ENCODE assay signal across 1 cellular context in the genomic region with DNA sequence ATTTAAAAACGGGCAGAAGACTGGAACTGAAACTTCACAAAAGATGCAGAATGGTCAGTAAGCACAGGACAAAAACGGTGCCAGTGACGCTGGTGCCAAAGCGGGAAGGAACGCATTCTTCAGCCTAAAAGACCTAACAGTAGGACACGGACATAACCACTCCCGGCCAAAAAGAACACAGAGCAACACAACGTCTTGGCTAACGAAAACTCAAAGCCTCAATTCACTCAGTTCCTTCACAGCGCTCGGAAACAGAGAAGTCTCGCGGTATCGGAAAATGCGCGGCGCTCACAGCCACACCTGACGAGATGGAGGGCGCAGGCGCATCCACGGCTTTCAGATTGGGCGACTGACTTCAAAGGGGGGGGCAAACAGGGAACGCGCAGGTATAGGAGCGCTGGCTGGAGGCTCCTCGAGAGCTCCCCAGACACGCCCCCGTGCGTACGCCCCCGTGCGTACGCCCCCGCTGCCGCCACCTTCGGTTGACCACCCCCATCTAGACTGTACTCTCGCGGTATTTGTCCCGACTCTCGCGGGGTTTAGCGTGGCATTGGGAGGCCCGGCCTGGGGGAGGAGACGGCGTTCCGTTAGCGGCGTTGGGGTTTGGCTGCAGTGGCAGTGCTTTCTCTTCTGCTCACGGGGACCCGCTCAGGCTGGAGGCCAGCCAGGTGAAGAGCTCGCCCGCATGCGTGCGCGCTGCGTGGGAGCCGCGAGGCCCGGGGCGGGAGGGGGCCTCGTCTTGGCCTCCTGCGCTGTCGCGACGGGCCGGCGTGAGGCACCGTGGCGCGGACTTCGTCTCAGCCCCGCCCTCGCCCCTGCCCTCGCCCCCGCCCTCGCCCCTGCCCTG.
A peak's percentile ranks its signal among the peaks of the same experiment; 100 is the strongest.
TF ChIP-seq lines count a peak whose summit lies in the region.

A gene (plus strand): TSS at position 576 of the 847 bp plus-strand sequence. CDS start 321 bp downstream, outside the sequence.

TF ChIP-seq in HepG2, 621 proteins besides CTCF, POLR2A, EP300 and RAD21 (continued from another document and continues in another):
- TF ChIP-seq, protein P1, sequence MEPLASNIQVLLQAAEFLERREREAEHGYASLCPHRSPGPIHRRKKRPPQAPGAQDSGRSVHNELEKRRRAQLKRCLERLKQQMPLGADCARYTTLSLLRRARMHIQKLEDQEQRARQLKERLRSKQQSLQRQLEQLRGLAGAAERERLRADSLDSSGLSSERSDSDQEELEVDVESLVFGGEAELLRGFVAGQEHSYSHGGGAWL (CRISPR knock-in tag; IDR thresholded peaks at IDR 0.05): peak; percentile 40
- no peak for TF ChIP-seq NFRKB (IDR thresholded peaks at IDR 0.05)
- TF ChIP-seq MXI1 (IDR thresholded peaks at IDR 0.05; ENCODE audit: borderline replicate concordance, low read depth, low read length): peak; percentile 79; the same call in 2 of the 3 replicates
- 0 out of 2 replicates have a peak, but pooled peaks have one; percentile 13 for TF ChIP-seq HMG20B (CRISPR knock-in tag; conservative IDR thresholded peaks at IDR 0.05)
- TF ChIP-seq KMT2A (CRISPR knock-in tag; IDR thresholded peaks at IDR 0.05): peak; percentile 89
- TF ChIP-seq, protein P2, sequence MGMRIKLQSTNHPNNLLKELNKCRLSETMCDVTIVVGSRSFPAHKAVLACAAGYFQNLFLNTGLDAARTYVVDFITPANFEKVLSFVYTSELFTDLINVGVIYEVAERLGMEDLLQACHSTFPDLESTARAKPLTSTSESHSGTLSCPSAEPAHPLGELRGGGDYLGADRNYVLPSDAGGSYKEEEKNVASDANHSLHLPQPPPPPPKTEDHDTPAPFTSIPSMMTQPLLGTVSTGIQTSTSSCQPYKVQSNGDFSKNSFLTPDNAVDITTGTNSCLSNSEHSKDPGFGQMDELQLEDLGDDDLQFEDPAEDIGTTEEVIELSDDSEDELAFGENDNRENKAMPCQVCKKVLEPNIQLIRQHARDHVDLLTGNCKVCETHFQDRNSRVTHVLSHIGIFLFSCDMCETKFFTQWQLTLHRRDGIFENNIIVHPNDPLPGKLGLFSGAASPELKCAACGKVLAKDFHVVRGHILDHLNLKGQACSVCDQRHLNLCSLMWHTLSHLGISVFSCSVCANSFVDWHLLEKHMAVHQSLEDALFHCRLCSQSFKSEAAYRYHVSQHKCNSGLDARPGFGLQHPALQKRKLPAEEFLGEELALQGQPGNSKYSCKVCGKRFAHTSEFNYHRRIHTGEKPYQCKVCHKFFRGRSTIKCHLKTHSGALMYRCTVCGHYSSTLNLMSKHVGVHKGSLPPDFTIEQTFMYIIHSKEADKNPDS (CRISPR knock-in tag; IDR thresholded peaks at IDR 0.05): peak; percentile 54; the same call in 1 of the 2 replicates
- peak; percentile 96 for TF ChIP-seq YEATS2 (CRISPR knock-in tag; IDR thresholded peaks at IDR 0.05; ENCODE audit: borderline replicate concordance)
- TF ChIP-seq, protein P3, sequence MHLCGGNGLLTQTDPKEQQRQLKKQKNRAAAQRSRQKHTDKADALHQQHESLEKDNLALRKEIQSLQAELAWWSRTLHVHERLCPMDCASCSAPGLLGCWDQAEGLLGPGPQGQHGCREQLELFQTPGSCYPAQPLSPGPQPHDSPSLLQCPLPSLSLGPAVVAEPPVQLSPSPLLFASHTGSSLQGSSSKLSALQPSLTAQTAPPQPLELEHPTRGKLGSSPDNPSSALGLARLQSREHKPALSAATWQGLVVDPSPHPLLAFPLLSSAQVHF (CRISPR knock-in tag; IDR thresholded peaks at IDR 0.05): peak; percentile 7; the same call in 1 of the 2 replicates
- peak; percentile 74; the same call in 1 of the 2 replicates for TF ChIP-seq ZSCAN9 (CRISPR knock-in tag; IDR thresholded peaks at IDR 0.05; ENCODE audit: borderline replicate concordance)
- peak; percentile 95 for TF ChIP-seq DMAP1 (CRISPR knock-in tag; IDR thresholded peaks at IDR 0.05)
- TF ChIP-seq ZSCAN25 (CRISPR knock-in tag; IDR thresholded peaks at IDR 0.05): peak; percentile 78
- no peak for TF ChIP-seq ZNF644 (CRISPR knock-in tag; IDR thresholded peaks at IDR 0.05; ENCODE audit: low read depth)
- peak; percentile 14; the same call in 1 of the 2 replicates for TF ChIP-seq ZNF816 (CRISPR knock-in tag; IDR thresholded peaks at IDR 0.05; ENCODE audit: borderline replicate concordance)
- TF ChIP-seq FIP1L1 (IDR thresholded peaks at IDR 0.05; ENCODE audit: borderline replicate concordance, insufficient read depth, low read depth, low read length): no peak; the same call in 1 of the 2 replicates
- TF ChIP-seq, protein P4, sequence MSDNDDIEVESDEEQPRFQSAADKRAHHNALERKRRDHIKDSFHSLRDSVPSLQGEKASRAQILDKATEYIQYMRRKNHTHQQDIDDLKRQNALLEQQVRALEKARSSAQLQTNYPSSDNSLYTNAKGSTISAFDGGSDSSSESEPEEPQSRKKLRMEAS (IDR thresholded peaks at IDR 0.05): peak; percentile 88
- TF ChIP-seq ZNF569 (CRISPR knock-in tag; IDR thresholded peaks at IDR 0.05; ENCODE audit: borderline replicate concordance): no peak
- TF ChIP-seq ZNF543 (CRISPR knock-in tag; IDR thresholded peaks at IDR 0.05): peak; percentile 76; the same call in 1 of the 2 replicates
- peak; percentile 61; the same call in 1 of the 2 replicates for TF ChIP-seq RXRA (CRISPR knock-in tag; IDR thresholded peaks at IDR 0.05)
- TF ChIP-seq KDM5A (IDR thresholded peaks at IDR 0.05; ENCODE audit: borderline replicate concordance, low read length): peak; percentile 35
- TF ChIP-seq ZNF776 (CRISPR knock-in tag; IDR thresholded peaks at IDR 0.05): no peak
- TF ChIP-seq FOXK1 (CRISPR knock-in tag; IDR thresholded peaks at IDR 0.05; ENCODE audit: borderline replicate concordance, low read depth): peak; percentile 63; the same call in 1 of the 2 replicates
- TF ChIP-seq HOXA7 (CRISPR knock-in tag; IDR thresholded peaks at IDR 0.05): no peak
- TF ChIP-seq HDAC2 (CRISPR knock-in tag; IDR thresholded peaks at IDR 0.05): no peak; the same call in none of the 2 replicates
- TF ChIP-seq NAIF1 (CRISPR knock-in tag; IDR thresholded peaks at IDR 0.05; ENCODE audit: borderline replicate concordance): peak; percentile 78; the same call in 1 of the 2 replicates
- TF ChIP-seq ARID2 (CRISPR knock-in tag; IDR thresholded peaks at IDR 0.05; ENCODE audit: borderline replicate concordance): 0 out of 2 replicates have a peak, but pooled peaks have one; percentile 12
- TF ChIP-seq RBFOX2 (IDR thresholded peaks at IDR 0.05; ENCODE audit: low read depth, low read length): peak; percentile 98
- TF ChIP-seq, protein P5, sequence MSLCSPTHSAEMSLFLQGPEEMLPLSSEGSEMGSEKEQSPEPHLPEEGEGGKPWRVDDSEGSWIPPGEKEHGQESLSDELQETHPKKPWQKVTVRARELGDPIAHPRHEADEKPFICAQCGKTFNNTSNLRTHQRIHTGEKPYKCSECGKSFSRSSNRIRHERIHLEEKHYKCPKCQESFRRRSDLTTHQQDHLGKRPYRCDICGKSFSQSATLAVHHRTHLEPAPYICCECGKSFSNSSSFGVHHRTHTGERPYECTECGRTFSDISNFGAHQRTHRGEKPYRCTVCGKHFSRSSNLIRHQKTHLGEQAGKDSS (CRISPR knock-in tag; IDR thresholded peaks at IDR 0.05; ENCODE audit: borderline replicate concordance, low read depth): peak; percentile 78; the same call in 1 of the 2 replicates
- TF ChIP-seq, protein P6, sequence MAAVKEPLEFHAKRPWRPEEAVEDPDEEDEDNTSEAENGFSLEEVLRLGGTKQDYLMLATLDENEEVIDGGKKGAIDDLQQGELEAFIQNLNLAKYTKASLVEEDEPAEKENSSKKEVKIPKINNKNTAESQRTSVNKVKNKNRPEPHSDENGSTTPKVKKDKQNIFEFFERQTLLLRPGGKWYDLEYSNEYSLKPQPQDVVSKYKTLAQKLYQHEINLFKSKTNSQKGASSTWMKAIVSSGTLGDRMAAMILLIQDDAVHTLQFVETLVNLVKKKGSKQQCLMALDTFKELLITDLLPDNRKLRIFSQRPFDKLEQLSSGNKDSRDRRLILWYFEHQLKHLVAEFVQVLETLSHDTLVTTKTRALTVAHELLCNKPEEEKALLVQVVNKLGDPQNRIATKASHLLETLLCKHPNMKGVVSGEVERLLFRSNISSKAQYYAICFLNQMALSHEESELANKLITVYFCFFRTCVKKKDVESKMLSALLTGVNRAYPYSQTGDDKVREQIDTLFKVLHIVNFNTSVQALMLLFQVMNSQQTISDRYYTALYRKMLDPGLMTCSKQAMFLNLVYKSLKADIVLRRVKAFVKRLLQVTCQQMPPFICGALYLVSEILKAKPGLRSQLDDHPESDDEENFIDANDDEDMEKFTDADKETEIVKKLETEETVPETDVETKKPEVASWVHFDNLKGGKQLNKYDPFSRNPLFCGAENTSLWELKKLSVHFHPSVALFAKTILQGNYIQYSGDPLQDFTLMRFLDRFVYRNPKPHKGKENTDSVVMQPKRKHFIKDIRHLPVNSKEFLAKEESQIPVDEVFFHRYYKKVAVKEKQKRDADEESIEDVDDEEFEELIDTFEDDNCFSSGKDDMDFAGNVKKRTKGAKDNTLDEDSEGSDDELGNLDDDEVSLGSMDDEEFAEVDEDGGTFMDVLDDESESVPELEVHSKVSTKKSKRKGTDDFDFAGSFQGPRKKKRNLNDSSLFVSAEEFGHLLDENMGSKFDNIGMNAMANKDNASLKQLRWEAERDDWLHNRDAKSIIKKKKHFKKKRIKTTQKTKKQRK (IDR thresholded peaks at IDR 0.05; ENCODE audit: low read length): no peak
- peak; percentile 62 for TF ChIP-seq TEAD3 (CRISPR knock-in tag; optimal IDR thresholded peaks at IDR 0.05; ENCODE audit: borderline replicate concordance)
- TF ChIP-seq, protein P7, sequence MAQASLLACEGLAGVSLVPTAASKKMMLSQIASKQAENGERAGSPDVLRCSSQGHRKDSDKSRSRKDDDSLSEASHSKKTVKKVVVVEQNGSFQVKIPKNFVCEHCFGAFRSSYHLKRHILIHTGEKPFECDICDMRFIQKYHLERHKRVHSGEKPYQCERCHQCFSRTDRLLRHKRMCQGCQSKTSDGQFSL (CRISPR knock-in tag; IDR thresholded peaks at IDR 0.05): peak; percentile 73; the same call in 1 of the 2 replicates
- peak; percentile 11; the same call in 1 of the 2 replicates for TF ChIP-seq ZNF768 (CRISPR knock-in tag; IDR thresholded peaks at IDR 0.05)
- TF ChIP-seq HOXD1 (CRISPR knock-in tag; IDR thresholded peaks at IDR 0.05): 0 out of 2 replicates have a peak, but pooled peaks have one; percentile 22
- peak; percentile 88 for TF ChIP-seq SALL1 (CRISPR knock-in tag; IDR thresholded peaks at IDR 0.05)
- TF ChIP-seq ZNF720 (CRISPR knock-in tag; IDR thresholded peaks at IDR 0.05): no peak
- TF ChIP-seq, protein P8, sequence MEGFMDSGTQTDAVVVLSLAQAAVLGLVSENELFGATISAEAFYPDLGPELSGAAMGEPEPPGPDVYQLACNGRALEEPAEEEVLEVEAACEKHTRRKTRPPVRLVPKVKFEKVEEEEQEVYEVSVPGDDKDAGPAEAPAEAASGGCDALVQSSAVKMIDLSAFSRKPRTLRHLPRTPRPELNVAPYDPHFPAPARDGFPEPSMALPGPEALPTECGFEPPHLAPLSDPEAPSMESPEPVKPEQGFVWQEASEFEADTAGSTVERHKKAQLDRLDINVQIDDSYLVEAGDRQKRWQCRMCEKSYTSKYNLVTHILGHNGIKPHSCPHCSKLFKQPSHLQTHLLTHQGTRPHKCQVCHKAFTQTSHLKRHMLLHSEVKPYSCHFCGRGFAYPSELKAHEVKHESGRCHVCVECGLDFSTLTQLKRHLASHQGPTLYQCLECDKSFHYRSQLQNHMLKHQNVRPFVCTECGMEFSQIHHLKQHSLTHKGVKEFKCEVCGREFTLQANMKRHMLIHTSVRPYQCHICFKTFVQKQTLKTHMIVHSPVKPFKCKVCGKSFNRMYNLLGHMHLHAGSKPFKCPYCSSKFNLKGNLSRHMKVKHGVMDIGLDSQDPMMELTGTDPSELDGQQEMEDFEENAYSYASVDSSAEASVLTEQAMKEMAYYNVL (CRISPR knock-in tag; IDR thresholded peaks at IDR 0.05; ENCODE audit: borderline replicate concordance): peak; percentile 57; the same call in 1 of the 2 replicates
- TF ChIP-seq NFE2L2 (IDR thresholded peaks at IDR 0.05; ENCODE audit: low read length): no peak
- peak; percentile 58; the same call in 1 of the 2 replicates for TF ChIP-seq ZNF317 (CRISPR knock-in tag; IDR thresholded peaks at IDR 0.05)
- TF ChIP-seq KLF12 (CRISPR knock-in tag; IDR thresholded peaks at IDR 0.05; ENCODE audit: borderline replicate concordance): peak; percentile 42; the same call in 1 of the 2 replicates
- peak; percentile 38; the same call in 1 of the 2 replicates for TF ChIP-seq ZFP90 (CRISPR knock-in tag; IDR thresholded peaks at IDR 0.05; ENCODE audit: borderline replicate concordance)
- TF ChIP-seq, protein P9, sequence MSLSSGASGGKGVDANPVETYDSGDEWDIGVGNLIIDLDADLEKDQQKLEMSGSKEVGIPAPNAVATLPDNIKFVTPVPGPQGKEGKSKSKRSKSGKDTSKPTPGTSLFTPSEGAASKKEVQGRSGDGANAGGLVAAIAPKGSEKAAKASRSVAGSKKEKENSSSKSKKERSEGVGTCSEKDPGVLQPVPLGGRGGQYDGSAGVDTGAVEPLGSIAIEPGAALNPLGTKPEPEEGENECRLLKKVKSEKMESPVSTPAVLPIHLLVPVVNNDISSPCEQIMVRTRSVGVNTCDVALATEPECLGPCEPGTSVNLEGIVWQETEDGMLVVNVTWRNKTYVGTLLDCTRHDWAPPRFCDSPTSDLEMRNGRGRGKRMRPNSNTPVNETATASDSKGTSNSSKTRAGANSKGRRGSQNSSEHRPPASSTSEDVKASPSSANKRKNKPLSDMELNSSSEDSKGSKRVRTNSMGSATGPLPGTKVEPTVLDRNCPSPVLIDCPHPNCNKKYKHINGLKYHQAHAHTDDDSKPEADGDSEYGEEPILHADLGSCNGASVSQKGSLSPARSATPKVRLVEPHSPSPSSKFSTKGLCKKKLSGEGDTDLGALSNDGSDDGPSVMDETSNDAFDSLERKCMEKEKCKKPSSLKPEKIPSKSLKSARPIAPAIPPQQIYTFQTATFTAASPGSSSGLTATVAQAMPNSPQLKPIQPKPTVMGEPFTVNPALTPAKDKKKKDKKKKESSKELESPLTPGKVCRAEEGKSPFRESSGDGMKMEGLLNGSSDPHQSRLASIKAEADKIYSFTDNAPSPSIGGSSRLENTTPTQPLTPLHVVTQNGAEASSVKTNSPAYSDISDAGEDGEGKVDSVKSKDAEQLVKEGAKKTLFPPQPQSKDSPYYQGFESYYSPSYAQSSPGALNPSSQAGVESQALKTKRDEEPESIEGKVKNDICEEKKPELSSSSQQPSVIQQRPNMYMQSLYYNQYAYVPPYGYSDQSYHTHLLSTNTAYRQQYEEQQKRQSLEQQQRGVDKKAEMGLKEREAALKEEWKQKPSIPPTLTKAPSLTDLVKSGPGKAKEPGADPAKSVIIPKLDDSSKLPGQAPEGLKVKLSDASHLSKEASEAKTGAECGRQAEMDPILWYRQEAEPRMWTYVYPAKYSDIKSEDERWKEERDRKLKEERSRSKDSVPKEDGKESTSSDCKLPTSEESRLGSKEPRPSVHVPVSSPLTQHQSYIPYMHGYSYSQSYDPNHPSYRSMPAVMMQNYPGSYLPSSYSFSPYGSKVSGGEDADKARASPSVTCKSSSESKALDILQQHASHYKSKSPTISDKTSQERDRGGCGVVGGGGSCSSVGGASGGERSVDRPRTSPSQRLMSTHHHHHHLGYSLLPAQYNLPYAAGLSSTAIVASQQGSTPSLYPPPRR (CRISPR knock-in tag; IDR thresholded peaks at IDR 0.05; ENCODE audit: borderline replicate concordance): peak; percentile 60; the same call in 1 of the 2 replicates
- 0 out of 2 replicates have a peak, but pooled peaks have one; percentile 67 for TF ChIP-seq ZNF468 (CRISPR knock-in tag; IDR thresholded peaks at IDR 0.05)
- TF ChIP-seq YY1 (IDR thresholded peaks at IDR 0.05; ENCODE audit: insufficient read depth, insufficient replicate concordance, low read depth, low read length): peak; percentile 59
